35 cellular contexts compared by ENCODE assay signal in genomic region chr16:24936151-24936550, GRCh38.
"Had no signal": no experiment of that assay in that cellular context is flagged by ENCODE, and none has a peak within 500 bp of the region (broad histone marks: within the 10 kb centered on the region; RNA-seq: fewer than 3 reads in every experiment).

No MANE protein-coding gene starts in this region.

- H3K27ac Mint-ChIP-seq: activated B cell treated with CpG ODN at 0.5 μM for 24 hours; activated CD8-positive, alpha-beta T cell treated with anti-CD3 and anti-CD28 coated beads for 36 hours; activated naive CD8-positive, alpha-beta T cell treated with anti-CD3 and anti-CD28 coated beads for 36 hours had no signal

- H3K9me3 Mint-ChIP-seq: activated B cell treated with CpG ODN at 0.5 μM for 24 hours; activated CD8-positive, alpha-beta T cell treated with anti-CD3 and anti-CD28 coated beads for 36 hours; activated naive CD8-positive, alpha-beta T cell treated with anti-CD3 and anti-CD28 coated beads for 36 hours; activated T-cell treated with anti-CD3 and anti-CD28 coated beads, Interleukin-2, amount 50 U/mL, for 4 hours had no signal

- H3K9me3 ChIP-seq: ascending aorta, body of pancreas, MG63, Peyer's patch had no signal

- H3K4me1 ChIP-seq: ascending aorta, body of pancreas, Peyer's patch had no signal

- H3K4me3 ChIP-seq: ascending aorta, body of pancreas, MG63, Peyer's patch had no signal

- DNase-seq: activated B cell treated with CpG ODN at 0.5 μM for 24 hours; activated CD4-positive, alpha-beta T cell treated with anti-CD3 and anti-CD28 coated beads for 48 hours; activated CD4-positive, alpha-beta T cell treated with anti-CD3 and anti-CD28 coated beads, Interleukin-2, amount 50 U/mL, for 4 hours; activated CD4-positive, CD25-positive, alpha-beta regulatory T cell treated with anti-CD3 and anti-CD28 coated beads, Interleukin-2, amount 50 U/mL, for 72 hours; activated CD8-positive, alpha-beta T cell treated with anti-CD3 and anti-CD28 coated beads for 36 hours; activated effector memory CD4-positive, alpha-beta T cell treated with anti-CD3 and anti-CD28 coated beads, Interleukin-2, amount 50 U/mL, for 16 hours; activated naive CD4-positive, alpha-beta T cell; activated naive CD4-positive, alpha-beta T cell treated with anti-CD3 and anti-CD28 coated beads, Interleukin-2, amount 50 U/mL, for 16 hours; activated naive CD8-positive, alpha-beta T cell treated with anti-CD3 and anti-CD28 coated beads for 36 hours; activated T-cell treated with anti-CD3 and anti-CD28 coated beads, Interleukin-2, amount 50 U/mL, for 4 hours; amygdala; body of pancreas; caudate nucleus; cerebellar nuclear complex; Kasumi-1; KG1; MG63; NCI-H1048; NCI-H1105 treated with DMSO at 0.1 percent for 48 hours; NCI-H1436; NCI-H1694; NCI-H510A; NCI-H526; NCI-H748 treated with DMSO at 0.1 percent for 48 hours; NK-92 treated with Interleukin-12 subunit alpha and Interleukin-12 subunit beta, amount 100 ng/mL, for 24 hours; PC-3; RPMI8226; SIG-M5; T-helper 1 cell; T-helper 2 cell; T-helper 9 cell had no signal

- H3K27me3 Mint-ChIP-seq: activated B cell treated with CpG ODN at 0.5 μM for 24 hours; activated CD8-positive, alpha-beta T cell treated with anti-CD3 and anti-CD28 coated beads for 36 hours; activated naive CD8-positive, alpha-beta T cell treated with anti-CD3 and anti-CD28 coated beads for 36 hours had no signal

- H3K27me3 ChIP-seq: ascending aorta, body of pancreas, MG63, Peyer's patch had no signal

- ATAC-seq: activated CD8-positive, alpha-beta T cell treated with anti-CD3 and anti-CD28 coated beads for 36 hours; activated T-cell treated with anti-CD3 and anti-CD28 coated beads, Interleukin-2, amount 50 U/mL, for 4 hours; body of pancreas; PC-3; SK-N-SH treated with all-trans-retinoic acid at 6 μM for 48 hours had no signal

- H3K4me3 Mint-ChIP-seq: activated B cell treated with CpG ODN at 0.5 μM for 24 hours; activated CD8-positive, alpha-beta T cell treated with anti-CD3 and anti-CD28 coated beads for 36 hours; activated naive CD8-positive, alpha-beta T cell treated with anti-CD3 and anti-CD28 coated beads for 36 hours; activated T-cell treated with anti-CD3 and anti-CD28 coated beads, Interleukin-2, amount 50 U/mL, for 4 hours had no signal

- H3K27ac ChIP-seq: ascending aorta, body of pancreas, Peyer's patch had no signal

- H3K4me1 Mint-ChIP-seq: activated B cell treated with CpG ODN at 0.5 μM for 24 hours; activated naive CD8-positive, alpha-beta T cell treated with anti-CD3 and anti-CD28 coated beads for 36 hours had no signal

- FAIRE-seq: bronchial epithelial cell had no signal
